Comparison of ENCODE assay signal across 20 cellular contexts in the genomic region with DNA sequence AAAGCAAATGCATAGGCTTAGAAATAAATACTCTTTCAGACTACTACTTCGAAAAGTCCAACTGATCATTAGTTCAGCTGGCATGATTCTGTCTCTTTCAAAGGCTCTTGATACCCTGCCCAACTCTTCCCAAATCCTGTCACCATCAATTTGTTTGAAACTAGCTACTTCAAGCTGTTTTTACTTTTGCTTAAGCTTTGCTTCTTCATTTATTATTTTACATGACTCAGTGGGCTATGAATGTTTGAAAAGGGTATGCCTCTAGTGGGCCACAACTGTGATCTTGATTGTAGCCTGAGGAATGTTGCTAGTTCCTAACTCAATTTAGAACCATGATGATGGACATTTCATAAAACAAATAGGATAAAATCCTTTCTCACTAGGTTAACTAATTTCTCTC.
DNase-seq lines count a peak whose midpoint lies in the region; FAIRE-seq and TF ChIP-seq lines count a peak whose summit lies in the region.
"Had no signal": no experiment of that assay in that cellular context is flagged by ENCODE, and none has a peak within 500 bp of the region (broad histone marks: within the 10 kb centered on the region; RNA-seq: fewer than 3 reads in every experiment).

No MANE protein-coding gene starts in this region.

- no peak overlapping the region for H3K4me3 Mint-ChIP-seq in HFFc6
- H3K4me3 Mint-ChIP-seq: CD8-positive, alpha-beta T cell; IgD-negative memory B cell had no signal

- no peaks in the 10 kb centered on the region for H3K27me3 Mint-ChIP-seq in HFFc6 (ENCODE audit: insufficient read depth)

- H3K9me3 Mint-ChIP-seq in HFFc6 = peaks cover 14% of the 10 kb centered on the region

- FAIRE-seq in frontal cortex (lab: Jason Lieb, UNC) = no peak

- DNase-seq in HFFc6 = peak; percentile 4
- peak; percentile 3 for DNase-seq in amniotic epithelial cell (ENCODE audit: low read depth)
- peak; percentile 66 for DNase-seq in fibroblast of peridontal ligament (ENCODE audit: extremely low read depth)
- DNase-seq in frontal cortex (ENCODE audit: low spot score in 2 of 2) = no peak
- no peak for DNase-seq in D341Med (ENCODE audit: low spot score)
- DNase-seq in GM19240 (ENCODE audit: insufficient read length, low spot score) = no peak
- DNase-seq in stimulated activated CD4-positive, alpha-beta T cell treated with anti-CD3 and anti-CD28 coated beads, Interleukin-4, amount 100 ng/mL, for 24 hours = no peak
- DNase-seq: Calu3; CD8-positive, alpha-beta T cell; DMS53; H7; Karpas-422; MM.1S; NCI-H1092; NCI-H146; NCI-H2081; NCI-H2171 treated with DMSO at 0.1 percent for 48 hours; NCI-H446 treated with DMSO at 0.1 percent for 48 hours; NCI-H69 had no signal

- peaks cover 19% of the 10 kb centered on the region; the same call in 1 of the 2 replicates for H3K36me3 Mint-ChIP-seq in HFFc6 (ENCODE audit: low read depth)
- H3K36me3 Mint-ChIP-seq: CD8-positive, alpha-beta T cell had no signal

- TF ChIP-seq CTCF in HFFc6 (IDR thresholded peaks at IDR 0.05) = no peak

- peak overlapping the region; percentile 31 for H3K27ac Mint-ChIP-seq in HFFc6
- H3K27ac Mint-ChIP-seq: CD8-positive, alpha-beta T cell; IgD-negative memory B cell had no signal

- H3K4me1 Mint-ChIP-seq in HFFc6 (ENCODE audit: low read depth) = peaks cover 18% of the 10 kb centered on the region
- H3K4me1 Mint-ChIP-seq: IgD-negative memory B cell had no signal

Comparison
In these comparisons a context has a peak if more than half of its experiments do, and no peak if none do; other contexts are left out.
1. DNase-seq: peak in HFFc6 (single experiment), amniotic epithelial cell (single experiment) and fibroblast of peridontal ligament (single experiment); none in frontal cortex (0 of 2), D341Med (single experiment), GM19240 (single experiment) and stimulated activated CD4-positive, alpha-beta T cell treated with anti-CD3 and anti-CD28 coated beads, Interleukin-4, amount 100 ng/mL, for 24 hours (single experiment).